ENCODE assay signal across 22 cellular contexts in genomic region chr18:11004294-11004693, GRCh38.
DNase-seq lines count a peak whose midpoint lies in the region; ATAC-seq, FAIRE-seq and TF ChIP-seq lines count a peak whose summit lies in the region.
"Had no signal": no experiment of that assay in that cellular context is flagged by ENCODE, and none has a peak within 500 bp of the region (broad histone marks: within the 10 kb centered on the region; RNA-seq: fewer than 3 reads in every experiment).

No MANE protein-coding gene starts in this region.

- TF ChIP-seq RAD21 in HepG2 (CRISPR knock-in tag; IDR thresholded peaks at IDR 0.05): no peak

- in situ Hi-C loops in HepG2 (cut with HindIII; ENCODE audit: extremely low pct_ligation_motif_present, low pct_unique_long_range_greater_than_20kb) (no loop called here), astrocyte of the spinal cord (cut with HindIII; ENCODE audit: low sequenced_read_pairs) (no loop called here)

- H3K4me1 ChIP-seq in HepG2 (ENCODE audit: insufficient read depth, low read length) (peaks cover 74% of the 10 kb centered on the region), right lobe of liver (peaks cover 0 to 9% (median 4%) of the 10 kb centered on the region in 4 donors), hepatocyte (ENCODE audit: insufficient read depth) (peaks cover 19% of the 10 kb centered on the region)
- H3K4me1 ChIP-seq: transverse colon had no signal

- no peak for FAIRE-seq in HepG2 (lab: Jason Lieb, UNC)
- FAIRE-seq: A204.1, TTC549 had no signal

- 72% methylated on average over 4 of the region's 4 CpGs for WGBS in HepG2 (ENCODE audit: low lambda C conversion rate)
- WGBS in right lobe of liver (ENCODE audit: insufficient coverage, low coverage, low lambda C conversion rate, missing lambda C conversion rate): 84% methylated on average over 4 of the region's 4 CpGs
- 72% methylated on average over 4 of the region's 4 CpGs for WGBS in hepatocyte (ENCODE audit: low lambda C conversion rate, missing lambda C conversion rate)

- no peaks in the 10 kb centered on the region for H3K79me2 ChIP-seq in HepG2 (ENCODE audit: insufficient read depth, low read length)
- H3K79me2 ChIP-seq in hepatocyte: peaks cover 15% of the 10 kb centered on the region

- H3K36me3 ChIP-seq in HepG2 (replicated peaks in 1 of 2; ENCODE audit: control insufficient read depth in 1 of 2, insufficient read depth in 2 of 2, low read length in 2 of 2) (no peaks in the 10 kb centered on the region; a peak in 1 of 5 replicates), right lobe of liver (no peaks in the 10 kb centered on the region), hepatocyte (replicated peaks; ENCODE audit: insufficient read depth, low read depth) (no peaks in the 10 kb centered on the region)
- H3K36me3 ChIP-seq: transverse colon had no signal

- TF ChIP-seq POLR2A in HepG2 (IDR thresholded peaks at IDR 0.05; ENCODE audit: insufficient read depth in 1 of 2, low read depth in 2 of 2, low read length in 2 of 2) (no peak), right lobe of liver (IDR thresholded peaks at IDR 0.05) (no peak)

- DNase-seq in HepG2 (ENCODE audit: low spot score) (no peak), right lobe of liver (no peak), astrocyte of the spinal cord (ENCODE audit: low read depth, low spot score) (peak; percentile 8), hepatocyte (ENCODE audit: low spot score) (peak; percentile 15), DMS 273 treated with DMSO at 0.1 percent for 48 hours (lab: John Stamatoyannopoulos, UW) (no peak), NOMO-1 treated with DMSO at 0.1 percent for 48 hours (lab: John Stamatoyannopoulos, UW; ENCODE audit: unreplicated experiment) (no peak), T-helper 9 cell (no peak), amygdala (lab: John Stamatoyannopoulos, UW) (no peak)
- DNase-seq: activated CD4-positive, alpha-beta T cell treated with anti-CD3 and anti-CD28 coated beads for 4 hours; activated effector memory CD4-positive, alpha-beta T cell treated with Interleukin-2 at 50 U/mL for 16 hours; anterior cingulate cortex; glutamatergic neuron; naive thymus-derived CD8-positive, alpha-beta T cell; NCI-H1092 treated with DMSO at 0.1 percent for 48 hours; psoas muscle; SK-N-SH; stimulated activated naive B cell treated with anti-CD40 and anti-IgM and Interleukin-4, amounts not matched to agents 10 μg/mL and 1 μg/mL and 100 μg/mL, for 72 hours; transverse colon had no signal

- no peaks in the 10 kb centered on the region for H4K20me1 ChIP-seq in HepG2 (ENCODE audit: insufficient read depth, low read length)
- H4K20me1 ChIP-seq in hepatocyte (ENCODE audit: insufficient read depth, poor library complexity, severe bottlenecking): no peaks in the 10 kb centered on the region

- no peaks in the 10 kb centered on the region for H3K9me3 ChIP-seq in HepG2 (ENCODE audit: low read length)
- H3K9me3 ChIP-seq in right lobe of liver: no peaks in the 10 kb centered on the region
- no peaks in the 10 kb centered on the region for H3K9me3 ChIP-seq in hepatocyte (ENCODE audit: low read depth)
- H3K9me3 ChIP-seq: psoas muscle, SK-N-SH had no signal

- H2AFZ ChIP-seq in HepG2 (ENCODE audit: low read length) (no peak overlapping the region), hepatocyte (no peak overlapping the region)

- TF ChIP-seq EP300 in HepG2 (IDR thresholded peaks at IDR 0.05; ENCODE audit: low read depth in 2 of 2, low read length in 2 of 2) (no peak), HepG2 (CRISPR knock-in tag; IDR thresholded peaks at IDR 0.05; ENCODE audit: borderline replicate concordance) (no peak)

- H3K27ac ChIP-seq in HepG2 (ENCODE audit: extremely low read length, insufficient read depth, low read length) (peak overlapping the region; percentile 93), right lobe of liver (no peak overlapping the region), hepatocyte (peak overlapping the region; percentile 94)
- H3K27ac ChIP-seq: C4-2B, epithelial cell of prostate, psoas muscle had no signal

- TF ChIP-seq CTCF in HepG2 (CRISPR knock-in tag; IDR thresholded peaks at IDR 0.05) (no peak), right lobe of liver (IDR thresholded peaks at IDR 0.05) (no peak), astrocyte of the spinal cord (IDR thresholded peaks at IDR 0.05; ENCODE audit: low read depth, low read length) (no peak), hepatocyte (IDR thresholded peaks at IDR 0.05; ENCODE audit: poor library complexity) (no peak)

- POLR2A ChIA-PET in HepG2 (lab: Yijun Ruan, JAX): no interaction called here

- H3K27me3 ChIP-seq in HepG2 (ENCODE audit: control insufficient read depth in 1 of 2, insufficient read depth in 2 of 2, low read length in 2 of 2) (no peaks in the 10 kb centered on the region), right lobe of liver (no peaks in the 10 kb centered on the region), hepatocyte (no peaks in the 10 kb centered on the region)
- H3K27me3 ChIP-seq: transverse colon had no signal

- ATAC-seq in HepG2 (no peak), right lobe of liver (no peak)
- ATAC-seq: naive thymus-derived CD8-positive, alpha-beta T cell; psoas muscle; stimulated activated naive B cell treated with anti-CD40 and anti-IgM and Interleukin-4, amounts not matched to agents 10 μg/mL and 1 μg/mL and 100 μg/mL, for 72 hours had no signal

- H3K4me3 ChIP-seq in HepG2 (replicated peaks in 1 of 3; ENCODE audit: insufficient read depth in 1 of 3, low read depth in 2 of 3, low read length in 3 of 3): no peak overlapping the region
- H3K4me3 ChIP-seq in right lobe of liver: no peak overlapping the region
- H3K4me3 ChIP-seq in astrocyte of the spinal cord (ENCODE audit: low read depth, low read length): no peak overlapping the region
- H3K4me3 ChIP-seq in hepatocyte: no peak overlapping the region
- H3K4me3 ChIP-seq: psoas muscle, transverse colon had no signal

- H3K9me2 ChIP-seq in hepatocyte (replicated peaks; ENCODE audit: insufficient read depth): no peaks in the 10 kb centered on the region
- H3K9me2 ChIP-seq: SK-N-SH had no signal

- CTCF ChIA-PET in HepG2 (lab: Yijun Ruan, JAX; ENCODE audit: low intra/inter-chr PET ratio, low total read pairs): no interaction called here

- H3K4me2 ChIP-seq in HepG2 (ENCODE audit: low read depth, low read length) (peak overlapping the region; percentile 79), hepatocyte (peak overlapping the region; percentile 58)
- H3K4me2 ChIP-seq: SK-N-SH had no signal

- intact Hi-C loops in HepG2 (cut with micrococcal nuclease; ENCODE audit: unreplicated experiment): no loop called here
- intact Hi-C loops in right lobe of liver (cut with DNase I): loop anchor here in 1 of 2 donors (10.0 kb wide), 1 partner anchor 59 kb away; no protein-coding TSS in a partner anchor

- H3K9ac ChIP-seq in HepG2 (ENCODE audit: insufficient read depth, low read depth, low read length): peak overlapping the region; percentile 84
- H3K9ac ChIP-seq: SK-N-SH had no signal

- no TSS peak for BruUV-seq in HepG2 (replicated peaks; lab: Mats Ljungman, UMichigan)

TF ChIP-seq in HepG2, 621 proteins besides CTCF, POLR2A, EP300 and RAD21:
- TF ChIP-seq ZZZ3 (CRISPR knock-in tag; IDR thresholded peaks at IDR 0.05; ENCODE audit: borderline replicate concordance) (no peak), HDAC1 (CRISPR knock-in tag; IDR thresholded peaks at IDR 0.05) (0 out of 2 replicates have a peak, but pooled peaks have one; percentile 15)

Comparison
In these comparisons a context has a peak if more than half of its experiments do, and no peak if none do; other contexts are left out.
1. H3K27ac ChIP-seq: peak in HepG2 (single experiment) and hepatocyte (single experiment); none in right lobe of liver (0 of 3).
2. DNase-seq: peak in astrocyte of the spinal cord (single experiment) and hepatocyte (single experiment); none in HepG2 (single experiment), right lobe of liver (0 of 3), DMS 273 treated with DMSO at 0.1 percent for 48 hours (single experiment), NOMO-1 treated with DMSO at 0.1 percent for 48 hours (single experiment), T-helper 9 cell (single experiment) and amygdala (0 of 56).